28 cellular contexts compared by ENCODE assay signal in genomic region chr14:72563676-72564075, GRCh38.
"Had no signal": no experiment of that assay in that cellular context is flagged by ENCODE, and none has a peak within 500 bp of the region (broad histone marks: within the 10 kb centered on the region; RNA-seq: fewer than 3 reads in every experiment).

No MANE protein-coding gene starts in this region.

- H3K9me3 ChIP-seq: lower lobe of right lung, right atrium auricular region, stomach, suprapubic skin, tibial nerve, uterus had no signal

- ATAC-seq: activated CD4-positive, CD25-positive, alpha-beta regulatory T cell treated with anti-CD3 and anti-CD28 coated beads, Interleukin-2, amount 50 U/mL, for 24 hours; activated CD8-positive, alpha-beta memory T cell treated with anti-CD3 and anti-CD28 coated beads, Interleukin-2, amount 10 ng/mL, durations not matched to agents 7 days and 5 days; activated CD8-positive, alpha-beta T cell treated with anti-CD3 and anti-CD28 coated beads for 36 hours; activated naive CD8-positive, alpha-beta T cell treated with anti-CD3 and anti-CD28 coated beads, Interleukin-2, amount 50 U/mL, for 24 hours; foreskin keratinocyte; left lobe of liver; lower lobe of right lung; naive thymus-derived CD8-positive, alpha-beta T cell had no signal

- H3K4me3 Mint-ChIP-seq: activated CD4-positive, alpha-beta T cell treated with anti-CD3 and anti-CD28 coated beads, Interleukin-2, amount 10 ng/mL, durations not matched to agents 24 days and 14 days; activated CD8-positive, alpha-beta memory T cell treated with anti-CD3 and anti-CD28 coated beads, Interleukin-2, amount 10 ng/mL, durations not matched to agents 7 days and 5 days; activated CD8-positive, alpha-beta T cell treated with anti-CD3 and anti-CD28 coated beads for 36 hours; activated naive CD8-positive, alpha-beta T cell treated with anti-CD3 and anti-CD28 coated beads, Interleukin-2, amount 50 U/mL, for 24 hours; brain; immature natural killer cell; naive thymus-derived CD8-positive, alpha-beta T cell; neural progenitor cell had no signal

- H2AFZ ChIP-seq: hepatocyte, neural progenitor cell had no signal

- H3K36me3 Mint-ChIP-seq: activated CD8-positive, alpha-beta memory T cell treated with anti-CD3 and anti-CD28 coated beads, Interleukin-2, amount 10 ng/mL, durations not matched to agents 7 days and 5 days; brain; immature natural killer cell; naive thymus-derived CD8-positive, alpha-beta T cell; neural progenitor cell had no signal

- H3K27ac Mint-ChIP-seq: activated CD4-positive, alpha-beta T cell treated with anti-CD3 and anti-CD28 coated beads, Interleukin-2, amount 10 ng/mL, durations not matched to agents 24 days and 14 days; activated CD8-positive, alpha-beta memory T cell treated with anti-CD3 and anti-CD28 coated beads, Interleukin-2, amount 10 ng/mL, durations not matched to agents 7 days and 5 days; activated CD8-positive, alpha-beta T cell treated with anti-CD3 and anti-CD28 coated beads for 36 hours; activated naive CD8-positive, alpha-beta T cell treated with anti-CD3 and anti-CD28 coated beads, Interleukin-2, amount 50 U/mL, for 24 hours; immature natural killer cell; progenitor cell of endocrine pancreas had no signal

- H3K27ac ChIP-seq: foreskin keratinocyte, hepatocyte, lower lobe of right lung, neural progenitor cell, stomach, suprapubic skin, tibial nerve, uterus had no signal

- H3K36me3 ChIP-seq: lower lobe of right lung, neural progenitor cell, right atrium auricular region, stomach, suprapubic skin, tibial nerve, uterus had no signal

- H3K9me3 Mint-ChIP-seq: activated CD4-positive, alpha-beta T cell treated with anti-CD3 and anti-CD28 coated beads, Interleukin-2, amount 10 ng/mL, durations not matched to agents 24 days and 14 days; activated CD8-positive, alpha-beta T cell treated with anti-CD3 and anti-CD28 coated beads for 36 hours; activated naive CD8-positive, alpha-beta T cell treated with anti-CD3 and anti-CD28 coated beads, Interleukin-2, amount 50 U/mL, for 24 hours; immature natural killer cell; naive thymus-derived CD8-positive, alpha-beta T cell; neural progenitor cell had no signal

- H3K4me2 ChIP-seq: hepatocyte, neural progenitor cell had no signal

- H3K4me3 ChIP-seq: hepatocyte, lower lobe of right lung, neural progenitor cell, right atrium auricular region, stomach, suprapubic skin, tibial nerve, uterus had no signal

- H3K27me3 Mint-ChIP-seq: activated CD8-positive, alpha-beta T cell treated with anti-CD3 and anti-CD28 coated beads for 36 hours; activated naive CD8-positive, alpha-beta T cell treated with anti-CD3 and anti-CD28 coated beads, Interleukin-2, amount 50 U/mL, for 24 hours; brain had no signal

- DNase-seq: activated CD4-positive, alpha-beta T cell treated with anti-CD3 and anti-CD28 coated beads, Interleukin-2, amount 10 ng/mL, durations not matched to agents 24 days and 14 days; activated CD8-positive, alpha-beta memory T cell treated with anti-CD3 and anti-CD28 coated beads, Interleukin-2, amount 10 ng/mL, durations not matched to agents 7 days and 5 days; activated CD8-positive, alpha-beta T cell treated with anti-CD3 and anti-CD28 coated beads for 36 hours; activated gamma-delta T cell; activated naive CD4-positive, alpha-beta T cell treated with anti-CD3 and anti-CD28 coated beads, Interleukin-2, amount 50 U/mL, for 16 hours; activated naive CD8-positive, alpha-beta T cell treated with anti-CD3 and anti-CD28 coated beads, Interleukin-2, amount 50 U/mL, for 24 hours; activated T-cell treated with anti-CD3 and anti-CD28 coated beads for 4 hours; aorta; effector CD4-positive, alpha-beta T cell; erythroblast; foreskin keratinocyte; glutamatergic neuron; immature natural killer cell; lower lobe of right lung; stimulated activated CD4-positive, alpha-beta T cell treated with anti-CD3 and anti-CD28 coated beads, Interleukin-4, amount 100 ng/mL, for 4 hours; stomach; T-helper 2 cell; uterus had no signal

- H3K4me1 ChIP-seq: lower lobe of right lung, uterus had no signal

- H3K79me2 ChIP-seq: hepatocyte had no signal

- H3K27me3 ChIP-seq: foreskin keratinocyte, hepatocyte, neural progenitor cell, right atrium auricular region, tibial nerve, uterus had no signal
